In genomic region chr2:75237296-75237695, GRCh38 we compare ENCODE assay signal across 36 cellular contexts. TPM values are rescaled to one million over a fixed set of nuclear protein-coding genes. Genes with fewer than 3 reads are reported as not detected.
"Had no signal": no experiment of that assay in that cellular context is flagged by ENCODE, and none has a peak within 500 bp of the region (broad histone marks: within the 10 kb centered on the region; RNA-seq: fewer than 3 reads in every experiment).

No MANE protein-coding gene starts in this region.

- H3K4me1 ChIP-seq: Peyer's patch had no signal

- H3K4me3 ChIP-seq: cardiac muscle cell, MG63, Peyer's patch had no signal

- H3K27me3 ChIP-seq: cardiac muscle cell, MG63, Peyer's patch had no signal

- H3K36me3 ChIP-seq: cardiac muscle cell, MG63, Peyer's patch had no signal

- H3K27ac ChIP-seq: cardiac muscle cell, Peyer's patch, VCaP had no signal

- H3K9me3 ChIP-seq: Peyer's patch had no signal

- ATAC-seq: activated naive CD8-positive, alpha-beta T cell treated with anti-CD3 and anti-CD28 coated beads, Interleukin-2, amount 50 U/mL, for 24 hours; activated T-cell treated with anti-CD3 and anti-CD28 coated beads, Interleukin-2, amount 50 U/mL, for 4 hours; PC-3 had no signal

- DNase-seq: activated B cell treated with CpG ODN at 0.5 μM for 24 hours; activated CD4-positive, alpha-beta memory T cell treated with anti-CD3 and anti-CD28 coated beads for 36 hours; activated CD4-positive, alpha-beta T cell treated with anti-CD3 and anti-CD28 coated beads for 4 hours; activated CD4-positive, alpha-beta T cell treated with anti-CD3 and anti-CD28 coated beads, Interleukin-2, amount 50 U/mL, for 1 hour; activated CD4-positive, CD25-positive, alpha-beta regulatory T cell treated with anti-CD3 and anti-CD28 coated beads, Interleukin-2, amount 50 U/mL, for 72 hours; activated CD8-positive, alpha-beta memory T cell treated with anti-CD3 and anti-CD28 coated beads, Interleukin-2, amount 50 U/mL, for 4 hours; activated effector memory CD4-positive, alpha-beta T cell treated with Interleukin-2 at 50 U/mL for 16 hours; activated naive CD4-positive, alpha-beta T cell treated with anti-CD3 and anti-CD28 coated beads, Interleukin-2, amount 10 ng/mL, durations not matched to agents 7 days and 5 days; activated naive CD8-positive, alpha-beta T cell treated with anti-CD3 and anti-CD28 coated beads, Interleukin-2, amount 50 U/mL, for 24 hours; activated T-cell treated with anti-CD3 and anti-CD28 coated beads for 4 hours; activated T-cell treated with anti-CD3 and anti-CD28 coated beads, Interleukin-2, amount 50 U/mL, for 4 hours; aorta; cerebellar nuclear complex; Kasumi-1; KG1; MG63; NCI-H1048; NCI-H1105 treated with DMSO at 0.1 percent for 48 hours; NCI-H1436; NCI-H1694; NCI-H1930; NCI-H345; NCI-H526; NCI-H748 treated with DMSO at 0.1 percent for 48 hours; NK-92 treated with Interleukin-12 subunit alpha and Interleukin-12 subunit beta, amount 100 ng/mL, for 24 hours; PC-3; Peyer's patch; RPMI8226; SIG-M5; SW 1271; T-helper 1 cell; T-helper 2 cell; T-helper 9 cell had no signal

RNA-seq across cellular contexts. Expression of gene TACR1, which starts 38.0 kb away (rescaled TPM):
- total RNA-seq: activated B cell treated with CpG ODN at 0.5 μM for 24 hours; activated CD4-positive, alpha-beta memory T cell treated with anti-CD3 and anti-CD28 coated beads for 36 hours; activated T-cell treated with anti-CD3 and anti-CD28 coated beads, Interleukin-2, amount 50 U/mL, for 4 hours; activated T-helper 1 cell treated with anti-CD3 and anti-CD28 coated beads, Interleukin-12 subunit alpha, Interleukin-12 subunit beta, Interleukin-2, Interleukin-4 antibody, amounts not matched to agents 30 ng/mL and 10 ng/mL and 1 ng/mL, durations not matched to agents 14 hours and 24 hours and 36 hours; cardiac muscle cell; PC-3 had no signal
- polyA plus RNA-seq: cardiac muscle cell had no signal
